In genomic region chr3:11322931-11323330, GRCh38 we compare ENCODE assay signal across 25 cellular contexts. TPM values are rescaled to one million over a fixed set of nuclear protein-coding genes. Genes with fewer than 3 reads are reported as not detected.
DNase-seq lines count a peak whose midpoint lies in the region; ATAC-seq lines count a peak whose summit lies in the region.
"Had no signal": no experiment of that assay in that cellular context is flagged by ENCODE, and none has a peak within 500 bp of the region (broad histone marks: within the 10 kb centered on the region; RNA-seq: fewer than 3 reads in every experiment).

No MANE protein-coding gene starts in this region.

- DNase-seq in caudate nucleus (lab: John Stamatoyannopoulos, UW) (no peak), kidney tubule cell (ENCODE audit: low spot score) (peak; percentile 20), renal cortical epithelial cell (ENCODE audit: low read depth) (peak; percentile 63), HCEC 1CT (no peak), NCI-H510A (lab: John Stamatoyannopoulos, UW) (no peak)
- no peak for DNase-seq in activated CD8-positive, alpha-beta memory T cell treated with anti-CD3 and anti-CD28 coated beads for 24 hours
- DNase-seq: C1 segment of cervical spinal cord; CD4-positive, alpha-beta memory T cell; COR-L47; DMS53; GOT3; Kasumi-1; NCI-H1092 treated with DMSO at 0.1 percent for 48 hours; NCI-H1436 treated with DMSO at 0.1 percent for 48 hours; NCI-H187 treated with DMSO at 0.1 percent for 48 hours; NCI-H2171 treated with DMSO at 0.1 percent for 48 hours; NCI-H345; NCI-H524; NCI-H748 treated with DMSO at 0.1 percent for 48 hours; NK-92 treated with Interleukin-12 subunit alpha and Interleukin-12 subunit beta, amount 100 ng/mL, for 24 hours; PC-3; SK-N-SH had no signal

- ATAC-seq in HG03135 (IDR thresholded peaks at IDR 0.05; ENCODE audit: unreplicated experiment) = no peak
- ATAC-seq: HCT116, K562, PC-3 had no signal

- H3K27ac ChIP-seq in caudate nucleus (ENCODE audit: low read depth, low read length) = peak overlapping the region; percentile 63

RNA-seq across cellular contexts. Expression of gene ATG7, which starts 50.7 kb away (rescaled TPM):
- 98.7 and 109 TPM in 2 replicates for total RNA-seq in renal cortical epithelial cell

Comparison
In these comparisons a context has a peak if more than half of its experiments do, and no peak if none do; other contexts are left out.
1. DNase-seq: peak in kidney tubule cell (single experiment) and renal cortical epithelial cell (single experiment); none in caudate nucleus (0 of 61), HCEC 1CT (single experiment), NCI-H510A (single experiment) and activated CD8-positive, alpha-beta memory T cell treated with anti-CD3 and anti-CD28 coated beads for 24 hours (single experiment).